Comparison of ENCODE assay signal across 1 cellular context in the genomic region with DNA sequence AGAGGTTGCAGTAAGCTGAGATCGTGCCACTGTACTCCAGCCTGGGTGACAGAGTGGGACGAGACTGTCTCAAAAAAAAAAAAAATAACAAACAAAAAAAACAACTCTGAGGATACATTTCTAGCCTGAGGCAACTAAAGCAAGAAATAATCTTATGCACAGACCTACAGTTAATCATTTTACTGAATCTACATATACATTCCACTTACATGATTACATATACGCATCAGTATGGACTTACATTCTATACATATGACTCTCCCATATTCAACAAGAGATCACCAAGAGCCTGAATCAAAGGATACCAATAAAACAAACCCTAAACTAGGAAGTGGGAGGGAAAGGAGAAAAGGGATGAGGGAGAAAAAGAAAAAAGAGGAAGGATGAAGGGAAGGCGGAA.
TF ChIP-seq lines count a peak whose summit lies in the region.

No MANE protein-coding gene starts in this region.

TF ChIP-seq in IMR-90, 13 proteins besides CTCF, POLR2A, EP300 and RAD21:
- TF ChIP-seq NFE2L2 (IDR thresholded peaks at IDR 0.05; ENCODE audit: low read depth, low read length) (no peak), MAZ (IDR thresholded peaks at IDR 0.05; ENCODE audit: borderline replicate concordance, low read depth, low read length) (no peak), RFX5 (IDR thresholded peaks at IDR 0.05; ENCODE audit: low read depth, low read length) (no peak), CHD1 (IDR thresholded peaks at IDR 0.05; ENCODE audit: low read depth, low read length) (no peak), FOS (IDR thresholded peaks at IDR 0.05; ENCODE audit: low read depth, low read length) (no peak), SMC3 (IDR thresholded peaks at IDR 0.05; ENCODE audit: low read depth, low read length) (no peak), BHLHE40 (IDR thresholded peaks at IDR 0.05; ENCODE audit: low read depth, low read length) (no peak), CEBPB (IDR thresholded peaks at IDR 0.05; ENCODE audit: low read depth, low read length) (no peak), MAFK (IDR thresholded peaks at IDR 0.05; ENCODE audit: low read depth, low read length) (no peak), USF2 (IDR thresholded peaks at IDR 0.05; ENCODE audit: low read depth, low read length) (no peak)
- TF ChIP-seq, protein P1, sequence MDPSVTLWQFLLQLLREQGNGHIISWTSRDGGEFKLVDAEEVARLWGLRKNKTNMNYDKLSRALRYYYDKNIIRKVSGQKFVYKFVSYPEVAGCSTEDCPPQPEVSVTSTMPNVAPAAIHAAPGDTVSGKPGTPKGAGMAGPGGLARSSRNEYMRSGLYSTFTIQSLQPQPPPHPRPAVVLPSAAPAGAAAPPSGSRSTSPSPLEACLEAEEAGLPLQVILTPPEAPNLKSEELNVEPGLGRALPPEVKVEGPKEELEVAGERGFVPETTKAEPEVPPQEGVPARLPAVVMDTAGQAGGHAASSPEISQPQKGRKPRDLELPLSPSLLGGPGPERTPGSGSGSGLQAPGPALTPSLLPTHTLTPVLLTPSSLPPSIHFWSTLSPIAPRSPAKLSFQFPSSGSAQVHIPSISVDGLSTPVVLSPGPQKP (IDR thresholded peaks at IDR 0.05; ENCODE audit: borderline replicate concordance, low read depth, low read length) = no peak
